In the genomic region with DNA sequence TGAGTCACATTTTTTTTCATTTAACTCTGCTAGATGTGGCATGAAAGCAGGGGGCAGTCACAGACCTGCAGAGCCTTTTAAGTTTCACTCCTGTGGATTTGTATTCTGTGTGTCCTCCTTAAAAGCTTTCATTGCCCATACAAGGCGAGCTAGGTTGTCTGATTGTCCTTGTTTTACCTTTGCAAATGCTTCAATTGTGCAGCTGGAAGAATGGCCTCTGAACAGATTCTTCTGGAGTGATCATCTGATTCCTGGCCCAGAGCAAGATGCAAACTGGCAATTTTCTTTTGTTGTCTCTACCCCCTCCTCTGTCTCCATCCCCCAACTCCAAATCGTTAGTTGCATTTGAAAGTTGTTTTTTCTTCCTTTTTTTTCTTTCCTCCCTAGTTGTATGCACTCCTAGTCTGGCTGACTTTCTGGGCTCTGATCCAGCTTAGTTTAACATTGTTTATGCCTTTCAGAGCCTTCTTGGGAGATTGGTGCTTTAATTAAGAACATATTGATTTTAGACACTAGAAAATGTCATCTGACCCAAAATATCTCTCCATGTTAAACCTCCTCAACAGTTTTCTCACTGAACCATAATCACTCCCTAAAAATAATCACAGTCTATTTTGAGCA, we compare ENCODE assay signal across 11 cellular contexts.
A peak's percentile ranks its signal among the peaks of the same experiment; 100 is the strongest.
DNase-seq lines count a peak whose midpoint lies in the region; ATAC-seq and TF ChIP-seq lines count a peak whose summit lies in the region.
"Had no signal": no experiment of that assay in that cellular context is flagged by ENCODE, and none has a peak within 500 bp of the region (broad histone marks: within the 10 kb centered on the region; RNA-seq: fewer than 3 reads in every experiment).

No MANE protein-coding gene starts in this region.

- DNase-seq in GM04503 (ENCODE audit: low read depth) (peak; percentile 75), NCI-H446 treated with DMSO at 0.1 percent for 48 hours (lab: John Stamatoyannopoulos, UW) (peak; percentile 67), fibroblast of villous mesenchyme (ENCODE audit: low read depth) (peak; percentile 90), renal cortical epithelial cell (ENCODE audit: low read depth) (peak; percentile 67), UCSD-AML1 (lab: John Stamatoyannopoulos, UW; ENCODE audit: unreplicated experiment) (no peak)
- no peak for DNase-seq in effector CD8-positive, alpha-beta T cell (lab: John Stamatoyannopoulos, UW)
- DNase-seq: NCI-H526 treated with DMSO at 0.1 percent for 48 hours, ovary, trophoblast cell had no signal

- ATAC-seq in GM19397 (IDR thresholded peaks at IDR 0.05; ENCODE audit: unreplicated experiment), result no peak
- no peak for ATAC-seq in HG03095 (IDR thresholded peaks at IDR 0.05; ENCODE audit: unreplicated experiment)

- TF ChIP-seq CTCF in fibroblast of villous mesenchyme (IDR thresholded peaks at IDR 0.05; ENCODE audit: insufficient read depth, low read depth, low read length), result no peak

- H3K4me3 ChIP-seq in fibroblast of villous mesenchyme (ENCODE audit: low read depth, low read length), result no peak overlapping the region
- H3K4me3 ChIP-seq: ovary had no signal

Comparison
In these comparisons a context has a peak if more than half of its experiments do, and no peak if none do; other contexts are left out.
1. DNase-seq: peak in GM04503 (single experiment), NCI-H446 treated with DMSO at 0.1 percent for 48 hours (single experiment), fibroblast of villous mesenchyme (single experiment) and renal cortical epithelial cell (single experiment); none in UCSD-AML1 (single experiment) and effector CD8-positive, alpha-beta T cell (single experiment).